In the genomic region with DNA sequence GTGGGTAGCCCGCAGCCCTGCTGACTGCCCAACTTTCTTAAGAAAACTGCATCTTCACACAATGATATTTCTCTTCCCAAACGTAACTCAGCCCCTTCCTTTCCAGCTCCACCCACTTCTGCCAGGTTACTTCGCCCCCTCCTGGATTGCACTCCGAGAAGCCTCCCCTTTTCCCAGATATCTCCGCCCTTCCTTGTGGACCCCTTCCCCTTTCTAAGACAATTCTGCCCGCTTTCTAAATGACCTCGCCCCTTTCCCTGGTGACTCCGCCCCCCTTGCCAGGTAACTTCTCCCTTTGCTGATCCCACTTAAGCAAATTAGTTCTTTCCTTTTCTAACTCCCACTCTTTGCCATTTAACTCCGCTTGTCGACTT, we compare ENCODE assay signal across 8 cellular contexts. TPM values are rescaled to one million over a fixed set of nuclear protein-coding genes. Genes with fewer than 3 reads are reported as not detected.
DNase-seq lines count a peak whose midpoint lies in the region; ATAC-seq, FAIRE-seq and TF ChIP-seq lines count a peak whose summit lies in the region.

No MANE protein-coding gene starts in this region.

- peak overlapping the region; percentile 78 for H3K4me3 ChIP-seq in GM06990 (replicated peaks; ENCODE audit: low read depth, low read length)
- peak overlapping the region; percentile 22 for H3K4me3 ChIP-seq in mucosa of descending colon

- no peak for DNase-seq in GM06990 (ENCODE audit: extremely low read depth, insufficient read length)
- DNase-seq in MCF 10A (ENCODE audit: unreplicated experiment), result no peak
- no peak for DNase-seq in mucosa of descending colon
- DNase-seq in SKM-1 (lab: John Stamatoyannopoulos, UW; ENCODE audit: unreplicated experiment), result no peak
- no peak for DNase-seq in HEK293T (ENCODE audit: extremely low spot score)
- no peak for DNase-seq in D721Med (ENCODE audit: insufficient read length, low spot score)
- DNase-seq in ureter (ENCODE audit: low spot score), result no peak

- no peak for FAIRE-seq in D721Med (lab: Jason Lieb, UNC)

- H3K4me3 Mint-ChIP-seq in MCF 10A (ENCODE audit: unreplicated experiment), result peak overlapping the region; percentile 76

- intact Hi-C loops in MCF 10A (cut with micrococcal nuclease), result loop anchor here (1.0 to 2.0 kb wide), 5 partner anchors 27 to 444 kb away; partner anchors contain the start of gene ETFB
- intact Hi-C loops in mucosa of descending colon (cut with DNase I, micrococcal nuclease), result loop anchor here in 1 of 2 donors (10.0 kb wide), 1 partner anchor 96 kb away; no protein-coding TSS in a partner anchor

- BruUV-seq in MCF 10A (replicated peaks; lab: Mats Ljungman, UMichigan), result no TSS peak

- H3K36me3 ChIP-seq in GM06990 (ENCODE audit: control insufficient read depth, insufficient read depth, low read length) (no peaks in the 10 kb centered on the region), mucosa of descending colon (ENCODE audit: low read depth) (no peaks in the 10 kb centered on the region)

- POLR2A ChIA-PET in MCF 10A (lab: Yijun Ruan, JAX) (interaction anchor here (0.6 to 3.1 kb wide), 10 partner anchors 11 to 931 kb away, joined by 3 to 20 read pairs (median 4); partner anchors contain the start of genes ETFB, SIGLEC10 and ZNF175), HEK293T (lab: Yijun Ruan, JAX) (interaction anchor here (0.5 to 5.9 kb wide), 7 partner anchors 10 to 55 kb away, joined by 3 to 40 read pairs (median 5); partner anchors contain the start of gene ETFB)

- H3K4me1 ChIP-seq in mucosa of descending colon (ENCODE audit: low read depth), result peaks cover 9% of the 10 kb centered on the region

- peak overlapping the region; percentile 33 for H3K27ac Mint-ChIP-seq in MCF 10A (ENCODE audit: low read depth, unreplicated experiment)

- H3K27me3 ChIP-seq in GM06990 (replicated peaks; ENCODE audit: control insufficient read depth, insufficient read depth, low read length), result no peaks in the 10 kb centered on the region

- CTCF ChIA-PET in MCF 10A (lab: Yijun Ruan, JAX), result interaction anchor here (0.7 to 2.6 kb wide), 8 partner anchors 20 to 324 kb away, joined by 3 to 18 read pairs (median 6); partner anchors contain the start of gene ETFB
- CTCF ChIA-PET in HEK293T (lab: Yijun Ruan, JAX), result interaction anchor here (0.6 to 1.1 kb wide), 2 partner anchors 27 to 42 kb away, joined by 3 to 6 read pairs; partner anchors contain the start of gene ETFB

- no peaks in the 10 kb centered on the region for H3K27me3 Mint-ChIP-seq in MCF 10A (ENCODE audit: insufficient read depth, unreplicated experiment)

- peak; percentile 1 for ATAC-seq in HG02973 (IDR thresholded peaks at IDR 0.05; ENCODE audit: unreplicated experiment)
- no peak for ATAC-seq in mucosa of descending colon

- H3K4me1 Mint-ChIP-seq in MCF 10A (ENCODE audit: insufficient read depth, unreplicated experiment), result peaks cover 11% of the 10 kb centered on the region

- H3K9me3 Mint-ChIP-seq in MCF 10A (ENCODE audit: unreplicated experiment), result peaks cover 11% of the 10 kb centered on the region

- no peak for TF ChIP-seq CTCF in GM06990 (IDR thresholded peaks at IDR 0.05; ENCODE audit: insufficient read depth, low read length, poor library complexity, severe bottlenecking)
- TF ChIP-seq CTCF in MCF 10A (IDR thresholded peaks at IDR 0.05; ENCODE audit: unreplicated experiment), result no peak
- no peak for TF ChIP-seq CTCF in mucosa of descending colon (IDR thresholded peaks at IDR 0.05)
- TF ChIP-seq CTCF in D721Med (IDR thresholded peaks at IDR 0.05; ENCODE audit: insufficient read depth, missing control alignments), result no peak

- no peaks in the 10 kb centered on the region for H3K9me3 ChIP-seq in mucosa of descending colon

- H3K36me3 Mint-ChIP-seq in MCF 10A (ENCODE audit: insufficient read depth, unreplicated experiment), result no peaks in the 10 kb centered on the region

TF ChIP-seq in HEK293T, 16 proteins besides CTCF, POLR2A, EP300 and RAD21:
- no peak for TF ChIP-seq TARDBP (IDR thresholded peaks at IDR 0.05)
- no peak for TF ChIP-seq L3MBTL2 (conservative IDR thresholded peaks at IDR 0.05)
- no peak for TF ChIP-seq CTBP1 (IDR thresholded peaks at IDR 0.05; ENCODE audit: borderline replicate concordance)
- TF ChIP-seq FOXM1 (IDR thresholded peaks at IDR 0.05; ENCODE audit: borderline replicate concordance), result no peak
- TF ChIP-seq SUZ12 (IDR thresholded peaks at IDR 0.05), result no peak
- TF ChIP-seq BHLHE40 (IDR thresholded peaks at IDR 0.05; ENCODE audit: borderline replicate concordance), result no peak
- no peak for TF ChIP-seq LEF1 (IDR thresholded peaks at IDR 0.05; ENCODE audit: borderline replicate concordance)
- no peak for TF ChIP-seq ELF4 (IDR thresholded peaks at IDR 0.05)
- no peak for TF ChIP-seq ARNT (IDR thresholded peaks at IDR 0.05)

RNA-seq across cellular contexts. Expression of gene VSIG10L, which starts 2.6 kb away (rescaled TPM):
- total RNA-seq in MCF 10A (2022) (0.58 and 0.74 TPM in 2 replicates), mucosa of descending colon (1 to 10 TPM in 2 of 3 donors, under 1 TPM in 1; 0.69 to 3.8 (median 1.6) TPM), ureter (2.1 TPM)

RNA-seq across cellular contexts. Expression of gene ETFB, which starts 26.9 kb away (rescaled TPM):
- total RNA-seq in MCF 10A (2022), result 109 and 114 TPM in 2 replicates
- 100 to 1,000 TPM; 113 to 154 (median 130) TPM for total RNA-seq in mucosa of descending colon
- 73.4 TPM for total RNA-seq in ureter

RNA-seq across cellular contexts. Expression of gene IGLON5, which starts 27.9 kb away (rescaled TPM):
- total RNA-seq in MCF 10A (2022), result not detected in 2 replicates
- total RNA-seq in mucosa of descending colon, result under 1 TPM in 1 of 3 donors, not detected in 2; 0.44 TPM
- total RNA-seq in ureter, result not detected

RNA-seq across cellular contexts. Expression of gene CLDND2, which starts 29.5 kb away (rescaled TPM):
- total RNA-seq in MCF 10A (2022), result 0.79 TPM in 1 of 2 replicates, not detected in the other
- total RNA-seq in mucosa of descending colon, result 1 to 10 TPM; 1.3 to 2.1 (median 1.3) TPM
- 1.7 TPM for total RNA-seq in ureter

RNA-seq across cellular contexts. Expression of gene NKG7, which starts 33.2 kb away (rescaled TPM):
- total RNA-seq in MCF 10A (2022), result not detected in 2 replicates
- total RNA-seq in mucosa of descending colon, result 1 to 10 TPM; 4.3 to 5.9 (median 4.4) TPM
- total RNA-seq in ureter, result 1.7 TPM
